8 cellular contexts compared by ENCODE assay signal in genomic region chr10:98425511-98426352, GRCh38. TPM values are rescaled to one million over a fixed set of nuclear protein-coding genes. Genes with fewer than 3 reads are reported as not detected.
DNase-seq lines count a peak whose midpoint lies in the region; ATAC-seq and TF ChIP-seq lines count a peak whose summit lies in the region.

No MANE protein-coding gene starts in this region.

- no peak overlapping the region for H3K4me3 ChIP-seq in fibroblast of mammary gland (ENCODE audit: control insufficient read depth, low read depth, low read length)

- H3K4me3 Mint-ChIP-seq in activated CD4-positive, alpha-beta memory T cell treated with anti-CD3 and anti-CD28 coated beads, Interleukin-2, amount 10 ng/mL, durations not matched to agents 7 days and 5 days = no peak overlapping the region

- H3K4me1 Mint-ChIP-seq in activated CD4-positive, alpha-beta memory T cell treated with anti-CD3 and anti-CD28 coated beads, Interleukin-2, amount 10 ng/mL, durations not matched to agents 7 days and 5 days = no peaks in the 10 kb centered on the region

- CTCF ChIA-PET in activated CD4-positive, alpha-beta memory T cell treated with anti-CD3 and anti-CD28 coated beads, Interleukin-2, amount 10 ng/mL, durations not matched to agents 7 days and 5 days (lab: Charles Lee) = interaction anchor here (0.8 to 2.2 kb wide), 16 partner anchors 9 to 103 kb away, joined by 3 to 19 read pairs (median 4); partner anchors contain the start of genes HPS1 and PYROXD2

- no peaks in the 10 kb centered on the region for H3K9me3 Mint-ChIP-seq in activated CD4-positive, alpha-beta memory T cell treated with anti-CD3 and anti-CD28 coated beads, Interleukin-2, amount 10 ng/mL, durations not matched to agents 7 days and 5 days

- POLR2A ChIA-PET in activated CD4-positive, alpha-beta memory T cell treated with anti-CD3 and anti-CD28 coated beads, Interleukin-2, amount 10 ng/mL, durations not matched to agents 7 days and 5 days (lab: Charles Lee) = interaction anchor here (1.2 to 1.8 kb wide), 3 partner anchors 10 to 21 kb away, joined by 4 to 6 read pairs (median 6); partner anchors contain the start of genes HPS1 and PYROXD2

- no peaks in the 10 kb centered on the region for H3K27me3 Mint-ChIP-seq in activated CD4-positive, alpha-beta memory T cell treated with anti-CD3 and anti-CD28 coated beads, Interleukin-2, amount 10 ng/mL, durations not matched to agents 7 days and 5 days

- peak; percentile 72 for DNase-seq in GM03348 (ENCODE audit: low spot score)
- peak; percentile 71 for DNase-seq in NAMALWA (ENCODE audit: low spot score)
- DNase-seq in activated CD4-positive, alpha-beta memory T cell treated with anti-CD3 and anti-CD28 coated beads, Interleukin-2, amount 10 ng/mL, durations not matched to agents 7 days and 5 days = peak; percentile 51
- DNase-seq in fibroblast of mammary gland (ENCODE audit: low read depth) = peak; percentile 47
- peak; percentile 16 for DNase-seq in pons (ENCODE audit: low spot score)
- no peak for DNase-seq in mesenteric fat pad (ENCODE audit: low spot score)
- no peak for DNase-seq in foreskin melanocyte

- no peak overlapping the region for H3K27ac Mint-ChIP-seq in activated CD4-positive, alpha-beta memory T cell treated with anti-CD3 and anti-CD28 coated beads, Interleukin-2, amount 10 ng/mL, durations not matched to agents 7 days and 5 days

- peak; percentile 70 for ATAC-seq in GM21723 (IDR thresholded peaks at IDR 0.05; ENCODE audit: unreplicated experiment)

- H3K36me3 Mint-ChIP-seq in activated CD4-positive, alpha-beta memory T cell treated with anti-CD3 and anti-CD28 coated beads, Interleukin-2, amount 10 ng/mL, durations not matched to agents 7 days and 5 days (ENCODE audit: low read depth) = peaks cover 20% of the 10 kb centered on the region

- peak; percentile 80 for TF ChIP-seq CTCF in fibroblast of mammary gland (conservative IDR thresholded peaks at IDR 0.05; ENCODE audit: control insufficient read depth, insufficient read depth, low read depth, low read length)

RNA-seq across cellular contexts. Expression of gene PYROXD2, which starts 10.8 kb away (rescaled TPM):
- total RNA-seq in activated CD4-positive, alpha-beta memory T cell treated with anti-CD3 and anti-CD28 coated beads, Interleukin-2, amount 10 ng/mL, durations not matched to agents 7 days and 5 days = 10 to 100 TPM; 13.5 to 18.7 TPM
- total RNA-seq in mesenteric fat pad = 22.4 TPM

RNA-seq across cellular contexts. Expression of gene HPS1, which starts 21.0 kb away (rescaled TPM):
- total RNA-seq in activated CD4-positive, alpha-beta memory T cell treated with anti-CD3 and anti-CD28 coated beads, Interleukin-2, amount 10 ng/mL, durations not matched to agents 7 days and 5 days = 10 to 100 TPM; 85.4 to 88.3 TPM
- 56.2 TPM for total RNA-seq in mesenteric fat pad

Comparison
In these comparisons a context has a peak if more than half of its experiments do, and no peak if none do; other contexts are left out.
1. DNase-seq: peak in GM03348 (single experiment), NAMALWA (single experiment), activated CD4-positive, alpha-beta memory T cell treated with anti-CD3 and anti-CD28 coated beads, Interleukin-2, amount 10 ng/mL, durations not matched to agents 7 days and 5 days (single experiment), fibroblast of mammary gland (single experiment) and pons (single experiment); none in mesenteric fat pad (single experiment) and foreskin melanocyte (single experiment).